Comparison of ENCODE assay signal across 1 cellular context in genomic region chr11:61815790-61816735, GRCh38.
A peak's percentile ranks its signal among the peaks of the same experiment; 100 is the strongest.
TF ChIP-seq lines count a peak whose summit lies in the region.

No MANE protein-coding gene starts in this region.

TF ChIP-seq in K562, 482 proteins besides CTCF, POLR2A, EP300 and RAD21 (continued from another document and continues in another):
- peak; percentile 16; the same call in 1 of the 2 replicates for TF ChIP-seq POLR2AphosphoS5 (IDR thresholded peaks at IDR 0.05; ENCODE audit: control insufficient read depth, insufficient read depth, low read depth, low read length)
- TF ChIP-seq ZC3H11A (IDR thresholded peaks at IDR 0.05; ENCODE audit: low read depth, low read length) = 0 out of 2 replicates have a peak, but pooled peaks have one; percentile 22
- TF ChIP-seq E2F1 (CRISPR knock-in tag; IDR thresholded peaks at IDR 0.05) = peak; percentile 90
- no peak for TF ChIP-seq LEF1 (IDR thresholded peaks at IDR 0.05)
- TF ChIP-seq KLF1 (tag; IDR thresholded peaks at IDR 0.05) = 0 out of 2 replicates have a peak, but pooled peaks have one; percentile 30
- no peak for TF ChIP-seq E2F6 (IDR thresholded peaks at IDR 0.05; ENCODE audit: borderline replicate concordance in 1 of 2, extremely low read depth in 1 of 2, insufficient read depth in 1 of 2, insufficient read length in 1 of 2, low read depth in 1 of 2, low read length in 1 of 2, poor library complexity in 1 of 2, severe bottlenecking in 1 of 2)
- no peak; the same call in 1 of the 2 replicates for TF ChIP-seq SMARCA5 (IDR thresholded peaks at IDR 0.05)
- no peak for TF ChIP-seq ERF (CRISPR knock-in tag; IDR thresholded peaks at IDR 0.05)
- peak; percentile 39; the same call in 1 of the 2 replicates for TF ChIP-seq ZSCAN32 (CRISPR knock-in tag; IDR thresholded peaks at IDR 0.05)
- TF ChIP-seq ZKSCAN1 (IDR thresholded peaks at IDR 0.05; ENCODE audit: low read depth, low read length) = no peak
- peak; percentile 95; the same call in 1 of the 2 replicates for TF ChIP-seq ZC3H4 (CRISPR knock-in tag; IDR thresholded peaks at IDR 0.05; ENCODE audit: borderline replicate concordance)
- TF ChIP-seq CREB1 (IDR thresholded peaks at IDR 0.05) = no peak
- no peak for TF ChIP-seq CREB1 (CRISPR knock-in tag; IDR thresholded peaks at IDR 0.05)
- no peak for TF ChIP-seq ZNF609 (CRISPR knock-in tag; IDR thresholded peaks at IDR 0.05; ENCODE audit: borderline replicate concordance)
- TF ChIP-seq FIP1L1 (IDR thresholded peaks at IDR 0.05; ENCODE audit: low read depth, low read length, poor library complexity, severe bottlenecking) = no peak
- no peak for TF ChIP-seq ZNF584 (CRISPR knock-in tag; IDR thresholded peaks at IDR 0.05; ENCODE audit: low read depth)
- TF ChIP-seq HSF4 (CRISPR knock-in tag; IDR thresholded peaks at IDR 0.05; ENCODE audit: borderline replicate concordance) = no peak
- TF ChIP-seq ZNF282 (CRISPR knock-in tag; IDR thresholded peaks at IDR 0.05) = 0 out of 2 replicates have a peak, but pooled peaks have one; percentile 34
- TF ChIP-seq ZNF253 (CRISPR knock-in tag; conservative IDR thresholded peaks at IDR 0.05) = no peak
- TF ChIP-seq FOXP1 (CRISPR knock-in tag; IDR thresholded peaks at IDR 0.05) = no peak
- TF ChIP-seq SMAD2 (IDR thresholded peaks at IDR 0.05; ENCODE audit: low read depth, low read length) = no peak
- TF ChIP-seq RBM39 (optimal IDR thresholded peaks at IDR 0.05; ENCODE audit: low read depth, low read length) = no peak
- TF ChIP-seq KHSRP (IDR thresholded peaks at IDR 0.05) = no peak
- TF ChIP-seq ZNF431 (CRISPR knock-in tag; IDR thresholded peaks at IDR 0.05) = no peak
- TF ChIP-seq REST (CRISPR knock-in tag; IDR thresholded peaks at IDR 0.05; ENCODE audit: low read depth) = no peak
- no peak for TF ChIP-seq TRIM28 (IDR thresholded peaks at IDR 0.05)
- no peak for TF ChIP-seq JUNB (CRISPR knock-in tag; conservative IDR thresholded peaks at IDR 0.05)
- TF ChIP-seq ZNF696 (CRISPR knock-in tag; conservative IDR thresholded peaks at IDR 0.05) = no peak
- no peak for TF ChIP-seq ZNF217 (CRISPR knock-in tag; IDR thresholded peaks at IDR 0.05)
- peak; percentile 67; the same call in 1 of the 2 replicates for TF ChIP-seq ZBTB43 (CRISPR knock-in tag; IDR thresholded peaks at IDR 0.05)
- no peak for TF ChIP-seq ARID3B (CRISPR knock-in tag; IDR thresholded peaks at IDR 0.05; ENCODE audit: borderline replicate concordance)
- TF ChIP-seq PKNOX1 (IDR thresholded peaks at IDR 0.05) = no peak
- no peak for TF ChIP-seq ELF2 (CRISPR knock-in tag; IDR thresholded peaks at IDR 0.05)
